Comparison of ENCODE assay signal across 1 cellular context in the genomic region with DNA sequence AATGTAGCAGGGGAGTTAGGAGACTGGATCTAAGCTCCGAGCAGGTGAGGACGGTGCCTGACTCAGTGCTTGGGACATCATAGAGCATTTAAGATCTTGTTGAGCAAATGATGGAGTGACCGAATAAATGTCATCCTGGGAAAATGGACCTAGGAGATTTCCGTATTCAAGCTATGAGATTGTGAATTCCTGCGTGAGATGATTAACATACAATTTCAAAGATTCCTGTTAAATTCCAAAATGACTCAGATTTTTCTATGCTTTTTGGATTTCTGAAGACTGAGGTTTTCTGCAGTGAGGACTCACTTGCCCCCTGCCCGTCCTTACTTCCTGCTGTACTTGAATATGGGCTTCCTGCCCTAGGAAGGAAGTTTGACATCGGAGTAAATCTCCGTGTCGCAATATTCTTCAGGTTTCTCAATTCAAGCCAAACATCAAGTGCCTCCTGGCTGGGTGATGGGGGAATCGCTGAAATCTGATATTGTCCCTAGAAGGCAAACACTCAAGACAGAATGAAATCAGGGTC.
A peak's percentile ranks its signal among the peaks of the same experiment; 100 is the strongest.
TF ChIP-seq lines count a peak whose summit lies in the region.

No MANE protein-coding gene starts in this region.

TF ChIP-seq in K562, 482 proteins besides CTCF, POLR2A, EP300 and RAD21:
- TF ChIP-seq CEBPG (CRISPR knock-in tag; IDR thresholded peaks at IDR 0.05): no peak
- peak; percentile 60 to 77; a peak in 3 of 4 replicates for TF ChIP-seq CEBPG (tag; conservative IDR thresholded peaks at IDR 0.05 in 1 of 2, IDR thresholded peaks at IDR 0.05 in 1 of 2)
- peak; percentile 39 for TF ChIP-seq MEIS2 (IDR thresholded peaks at IDR 0.05; ENCODE audit: partially characterized antibody)
- TF ChIP-seq CEBPB (tag; IDR thresholded peaks at IDR 0.05): peak; percentile 90
- peak; percentile 23; the same call in 1 of the 2 replicates for TF ChIP-seq ETV1 (tag; conservative IDR thresholded peaks at IDR 0.05; ENCODE audit: low read depth)
- TF ChIP-seq DIDO1 (tag; IDR thresholded peaks at IDR 0.05; ENCODE audit: low read depth): no peak
- peak; percentile 30; the same call in 1 of the 2 replicates for TF ChIP-seq GABPA (tag; conservative IDR thresholded peaks at IDR 0.05; ENCODE audit: low read depth)
